In genomic region chr7:35714862-35715261, GRCh38 we compare ENCODE assay signal across 14 cellular contexts. TPM values are rescaled to one million over a fixed set of nuclear protein-coding genes. Genes with fewer than 3 reads are reported as not detected.
DNase-seq lines count a peak whose midpoint lies in the region; ATAC-seq and TF ChIP-seq lines count a peak whose summit lies in the region.
"Had no signal": no experiment of that assay in that cellular context is flagged by ENCODE, and none has a peak within 500 bp of the region (broad histone marks: within the 10 kb centered on the region; RNA-seq: fewer than 3 reads in every experiment).

No MANE protein-coding gene starts in this region.

- H3K9ac ChIP-seq in SK-N-SH: no peak overlapping the region

- peak; percentile 62 for ATAC-seq in GM18511 (IDR thresholded peaks at IDR 0.05; ENCODE audit: unreplicated experiment)
- ATAC-seq: pancreas, upper lobe of right lung had no signal

- H3F3A ChIP-seq in SK-N-SH (replicated peaks; ENCODE audit: insufficient read depth): no peaks in the 10 kb centered on the region

- H4K20me1 ChIP-seq in SK-N-SH (ENCODE audit: insufficient read depth): no peaks in the 10 kb centered on the region

- H3K9me2 ChIP-seq in SK-N-SH: no peaks in the 10 kb centered on the region

- POLR2A ChIA-PET in SK-N-SH (lab: Yijun Ruan, JAX): no interaction called here

- CTCF ChIA-PET in SK-N-SH (lab: Yijun Ruan, JAX): interaction anchor here (1.7 to 3.4 kb wide), 7 partner anchors 8 to 192 kb away, joined by 4 to 21 read pairs (median 7); partner anchors contain the start of gene SEPTIN7

- no peak for TF ChIP-seq EP300 in SK-N-SH (IDR thresholded peaks at IDR 0.05; ENCODE audit: borderline replicate concordance in 1 of 2, low read depth in 1 of 2, low read length in 1 of 2)

- peak in 8 of 14 donors; percentile 27 to 79 (median 42) for DNase-seq in C1 segment of cervical spinal cord (lab: John Stamatoyannopoulos, UW)
- DNase-seq in SK-N-SH: no peak
- no peak for DNase-seq in stimulated activated CD4-positive, alpha-beta T cell treated with anti-CD3 and anti-CD28 coated beads, Interleukin-12 subunit alpha, Interleukin-12 subunit beta, amount 100 ng/mL, for 4 hours
- no peak for DNase-seq in occipital lobe (lab: John Stamatoyannopoulos, UW)
- no peak for DNase-seq in activated CD4-positive, alpha-beta T cell treated with anti-CD3 and anti-CD28 coated beads, Interleukin-2, amount 50 U/mL, for 1 hour
- no peak for DNase-seq in effector CD8-positive, alpha-beta T cell (lab: John Stamatoyannopoulos, UW)
- DNase-seq: activated CD4-positive, alpha-beta T cell treated with anti-CD3 and anti-CD28 coated beads for 4 hours; HFFc6; NCI-H1436; pancreas; stimulated activated CD4-positive, alpha-beta T cell treated with anti-CD3 and anti-CD28 coated beads, Interleukin-4, amount 100 ng/mL, for 4 hours; upper lobe of right lung had no signal

- no peaks in the 10 kb centered on the region for H3K36me3 ChIP-seq in SK-N-SH (replicated peaks in 1 of 2; ENCODE audit: control insufficient read depth in 1 of 2, insufficient read depth in 2 of 2, low read length in 1 of 2)
- H3K36me3 ChIP-seq: pancreas, upper lobe of right lung had no signal

- TF ChIP-seq CTCF in SK-N-SH (IDR thresholded peaks at IDR 0.05): no peak

- no peak overlapping the region for H3K4me2 ChIP-seq in SK-N-SH

- peak; percentile 64 for TF ChIP-seq RAD21 in SK-N-SH (IDR thresholded peaks at IDR 0.05; ENCODE audit: low read length)

- H3K79me2 ChIP-seq in SK-N-SH (ENCODE audit: insufficient read depth): no peaks in the 10 kb centered on the region

- H3K27me3 ChIP-seq in SK-N-SH (ENCODE audit: insufficient read depth): no peaks in the 10 kb centered on the region
- no peaks in the 10 kb centered on the region for H3K27me3 ChIP-seq in layer of hippocampus (ENCODE audit: control insufficient read depth, insufficient read depth, low read length)
- H3K27me3 ChIP-seq: pancreas, upper lobe of right lung had no signal

- H2AFZ ChIP-seq in SK-N-SH (ENCODE audit: low read depth): no peak overlapping the region

- H3K9me3 ChIP-seq in SK-N-SH: no peaks in the 10 kb centered on the region
- H3K9me3 ChIP-seq: pancreas, upper lobe of right lung had no signal

- H3K27ac ChIP-seq in SK-N-SH (ENCODE audit: low read depth in 2 of 2, low read length in 1 of 2): no peak overlapping the region
- H3K27ac ChIP-seq in layer of hippocampus (ENCODE audit: low read depth, low read length): peak overlapping the region; percentile 64
- H3K27ac ChIP-seq: pancreas, upper lobe of right lung had no signal

- WGBS in SK-N-SH (ENCODE audit: low lambda C conversion rate): 87% methylated on average over 1 of the region's 1 CpG

- no peak overlapping the region for H3K4me3 ChIP-seq in SK-N-SH (ENCODE audit: low read depth in 2 of 2, low read length in 1 of 2)
- H3K4me3 ChIP-seq: pancreas, upper lobe of right lung had no signal

- peaks cover 7 to 17% of the 10 kb centered on the region in 2 experiments; a peak in 2 of 4 replicates for H3K4me1 ChIP-seq in SK-N-SH (ENCODE audit: control insufficient read depth in 1 of 2, insufficient read depth in 2 of 2, low read depth in 1 of 2, low read length in 1 of 2)

TF ChIP-seq in SK-N-SH, 30 proteins besides CTCF, POLR2A, EP300 and RAD21:
- TF ChIP-seq SMC3 (IDR thresholded peaks at IDR 0.05; ENCODE audit: low read depth, low read length) (peak; percentile 52), REST (IDR thresholded peaks at IDR 0.05; ENCODE audit: low read depth, low read length) (no peak), EZH2phosphoT487 (IDR thresholded peaks at IDR 0.05; ENCODE audit: borderline replicate concordance, low read depth) (no peak), MEF2A (IDR thresholded peaks at IDR 0.05; ENCODE audit: borderline replicate concordance, low read depth) (no peak), POLR2AphosphoS5 (IDR thresholded peaks at IDR 0.05; ENCODE audit: low read depth, low read length) (no peak), MAX (IDR thresholded peaks at IDR 0.05; ENCODE audit: low read depth) (no peak), FOXM1 (IDR thresholded peaks at IDR 0.05; ENCODE audit: low read depth) (no peak), GABPA (IDR thresholded peaks at IDR 0.05; ENCODE audit: low read depth) (no peak), FOXJ3 (CRISPR knock-in tag; IDR thresholded peaks at IDR 0.05) (no peak)

RNA-seq across cellular contexts. Expression of gene HERPUD2, which starts 19.9 kb away (rescaled TPM):
- 39.2 and 48.3 TPM in 2 replicates for polyA plus RNA-seq in SK-N-SH (2012; rRNA removed)
- polyA plus RNA-seq in SK-N-SH (2012; cell fraction: cytosol; rRNA removed): 32.4 and 42.3 TPM in 2 replicates
- polyA plus RNA-seq in SK-N-SH (2012; cell fraction: nucleus; rRNA removed): 17.4 and 26.3 TPM in 2 replicates
- 22.5 TPM for total RNA-seq in occipital lobe

Comparison
In these comparisons a context has a peak if more than half of its experiments do, and no peak if none do; other contexts are left out.
1. DNase-seq: peak in C1 segment of cervical spinal cord (8 of 14); none in SK-N-SH (single experiment), stimulated activated CD4-positive, alpha-beta T cell treated with anti-CD3 and anti-CD28 coated beads, Interleukin-12 subunit alpha, Interleukin-12 subunit beta, amount 100 ng/mL, for 4 hours (single experiment), occipital lobe (single experiment), activated CD4-positive, alpha-beta T cell treated with anti-CD3 and anti-CD28 coated beads, Interleukin-2, amount 50 U/mL, for 1 hour (single experiment) and effector CD8-positive, alpha-beta T cell (single experiment).